Comparison of ENCODE assay signal across 11 cellular contexts in the genomic region with DNA sequence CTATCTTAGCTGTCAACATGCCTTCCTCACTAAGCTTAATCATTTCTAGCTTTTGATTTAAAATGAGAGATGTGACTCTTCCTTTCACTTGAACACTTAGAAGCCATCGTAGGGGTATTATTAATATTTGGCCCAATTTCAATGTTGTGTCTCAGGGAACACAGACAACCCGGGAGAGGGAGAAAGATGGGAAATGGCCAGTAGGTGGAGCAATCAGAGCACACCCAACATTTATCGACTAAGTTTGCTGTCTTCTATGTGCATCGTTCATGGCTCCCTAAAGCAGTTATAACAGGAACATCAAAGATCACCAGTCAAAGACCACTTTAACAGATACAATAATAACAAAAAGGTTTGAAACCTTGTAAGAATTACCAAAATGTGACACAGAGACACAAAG.
A peak's percentile ranks its signal among the peaks of the same experiment; 100 is the strongest.
DNase-seq lines count a peak whose midpoint lies in the region; ATAC-seq and TF ChIP-seq lines count a peak whose summit lies in the region.
"Had no signal": no experiment of that assay in that cellular context is flagged by ENCODE, and none has a peak within 500 bp of the region (broad histone marks: within the 10 kb centered on the region; RNA-seq: fewer than 3 reads in every experiment).

No MANE protein-coding gene starts in this region.

- H4K20me1 ChIP-seq in DND-41 (ENCODE audit: insufficient read depth, low read length), result no peaks in the 10 kb centered on the region

- H3K4me3 Mint-ChIP-seq in activated CD8-positive, alpha-beta memory T cell treated with anti-CD3 and anti-CD28 coated beads, Interleukin-2, amount 10 ng/mL, durations not matched to agents 7 days and 5 days, result no peak overlapping the region
- H3K4me3 Mint-ChIP-seq: T-cell had no signal

- H3K4me3 ChIP-seq in DND-41 (ENCODE audit: low read depth in 1 of 2, low read length in 2 of 2) (no peak overlapping the region), HL-60 (replicated peaks; ENCODE audit: insufficient read depth, low read length) (no peak overlapping the region), body of pancreas (no peak overlapping the region), right lobe of liver (no peak overlapping the region)
- H3K4me3 ChIP-seq: pancreas had no signal

- H3K4me1 ChIP-seq in DND-41 (ENCODE audit: insufficient read depth, low read length), result no peaks in the 10 kb centered on the region
- H3K4me1 ChIP-seq in body of pancreas, result no peaks in the 10 kb centered on the region
- H3K4me1 ChIP-seq in right lobe of liver, result no peaks in the 10 kb centered on the region
- H3K4me1 ChIP-seq: pancreas had no signal

- no peaks in the 10 kb centered on the region for H3K27me3 ChIP-seq in DND-41 (ENCODE audit: insufficient read depth, low read length, poor library complexity)
- H3K27me3 ChIP-seq in HL-60 (ENCODE audit: insufficient read depth, poor library complexity, severe bottlenecking), result no peaks in the 10 kb centered on the region
- no peaks in the 10 kb centered on the region for H3K27me3 ChIP-seq in body of pancreas
- H3K27me3 ChIP-seq in right lobe of liver, result no peaks in the 10 kb centered on the region
- H3K27me3 ChIP-seq: pancreas had no signal

- in situ Hi-C loops in ACHN (cut with HindIII; ENCODE audit: low pct_ligation_motif_present, low pct_unique_long_range_greater_than_20kb, low sequenced_read_pairs) (no loop called here), GM13976 (cut with MboI; ENCODE audit: low sequenced_read_pairs, unreplicated experiment) (no loop called here)

- H3K36me3 Mint-ChIP-seq in activated CD8-positive, alpha-beta memory T cell treated with anti-CD3 and anti-CD28 coated beads, Interleukin-2, amount 10 ng/mL, durations not matched to agents 7 days and 5 days, result peaks cover 22% of the 10 kb centered on the region

- H3K36me3 ChIP-seq in DND-41 (ENCODE audit: insufficient read depth, low read length), result peaks cover 46% of the 10 kb centered on the region
- H3K36me3 ChIP-seq in body of pancreas (replicated peaks in 1 of 2; ENCODE audit: insufficient read depth in 1 of 2, low read depth in 2 of 2), result no peaks in the 10 kb centered on the region
- no peaks in the 10 kb centered on the region for H3K36me3 ChIP-seq in right lobe of liver
- H3K36me3 ChIP-seq: pancreas had no signal

- no peaks in the 10 kb centered on the region for H3K27me3 Mint-ChIP-seq in activated CD8-positive, alpha-beta memory T cell treated with anti-CD3 and anti-CD28 coated beads, Interleukin-2, amount 10 ng/mL, durations not matched to agents 7 days and 5 days
- H3K27me3 Mint-ChIP-seq: T-cell had no signal

- DNase-seq in DND-41 (no peak), HL-60 (ENCODE audit: low read depth in 1 of 2, low spot score in 1 of 2) (peak in 1 of 2 experiments; percentile 5), body of pancreas (peak in 1 of 4 donors; percentile 9), right lobe of liver (no peak), ACHN (no peak), GM13976 (ENCODE audit: low spot score) (no peak)
- no peak for DNase-seq in activated CD8-positive, alpha-beta memory T cell treated with anti-CD3 and anti-CD28 coated beads, Interleukin-2, amount 10 ng/mL, durations not matched to agents 7 days and 5 days
- DNase-seq: NCI-H446 treated with DMSO at 0.1 percent for 48 hours; pancreas; stimulated activated CD4-positive, alpha-beta T cell treated with anti-CD3 and anti-CD28 coated beads, Interleukin-2, amount 100 ng/mL, for 24 hours; T-cell had no signal

- intact Hi-C loops in body of pancreas (cut with DNase I) (no loop called here), right lobe of liver (cut with DNase I) (no loop called here)

- CTCF ChIA-PET in activated CD8-positive, alpha-beta memory T cell treated with anti-CD3 and anti-CD28 coated beads, Interleukin-2, amount 10 ng/mL, durations not matched to agents 7 days and 5 days (lab: Charles Lee), result interaction anchor here (1.0 kb wide), 1 partner anchor 14 kb away, joined by 3 read pairs; no protein-coding TSS in a partner anchor

- H3K9me3 ChIP-seq in DND-41 (ENCODE audit: insufficient read depth, low read length, severe bottlenecking) (no peaks in the 10 kb centered on the region), body of pancreas (no peaks in the 10 kb centered on the region), right lobe of liver (no peaks in the 10 kb centered on the region)
- H3K9me3 ChIP-seq: pancreas had no signal

- H3K79me2 ChIP-seq in DND-41 (ENCODE audit: insufficient read depth, low read length), result peaks cover 6% of the 10 kb centered on the region

- no peak overlapping the region for H3K4me2 ChIP-seq in DND-41 (ENCODE audit: insufficient read depth, low read length)

- H3K27ac Mint-ChIP-seq in activated CD8-positive, alpha-beta memory T cell treated with anti-CD3 and anti-CD28 coated beads, Interleukin-2, amount 10 ng/mL, durations not matched to agents 7 days and 5 days, result no peak overlapping the region
- H3K27ac Mint-ChIP-seq: T-cell had no signal

- H3K4me1 Mint-ChIP-seq in activated CD8-positive, alpha-beta memory T cell treated with anti-CD3 and anti-CD28 coated beads, Interleukin-2, amount 10 ng/mL, durations not matched to agents 7 days and 5 days, result peaks cover 2% of the 10 kb centered on the region

- no peaks in the 10 kb centered on the region for H3K9me3 Mint-ChIP-seq in activated CD8-positive, alpha-beta memory T cell treated with anti-CD3 and anti-CD28 coated beads, Interleukin-2, amount 10 ng/mL, durations not matched to agents 7 days and 5 days (ENCODE audit: low read depth)
- H3K9me3 Mint-ChIP-seq: T-cell had no signal

- TF ChIP-seq POLR2A in body of pancreas (IDR thresholded peaks at IDR 0.05) (no peak), right lobe of liver (IDR thresholded peaks at IDR 0.05) (no peak)

- peak; percentile 43 for TF ChIP-seq CTCF in DND-41 (IDR thresholded peaks at IDR 0.05; ENCODE audit: borderline replicate concordance, extremely low read depth, low read length, poor library complexity, severe bottlenecking)
- peak; percentile 8 for TF ChIP-seq CTCF in HL-60 (IDR thresholded peaks at IDR 0.05; ENCODE audit: insufficient read depth, low read length)
- TF ChIP-seq CTCF in body of pancreas (IDR thresholded peaks at IDR 0.05), result peak in 5 of 7 experiments; percentile 13 to 25 (median 19)
- peak in 3 of 4 donors; percentile 26 to 39 (median 37) for TF ChIP-seq CTCF in right lobe of liver (IDR thresholded peaks at IDR 0.05)
- TF ChIP-seq CTCF in GM13976 (IDR thresholded peaks at IDR 0.05; ENCODE audit: borderline replicate concordance, control extremely low read depth, extremely low read depth, insufficient read depth, missing control alignments), result no peak

- H3K27ac ChIP-seq in DND-41 (ENCODE audit: low read length), result no peak overlapping the region
- no peak overlapping the region for H3K27ac ChIP-seq in HL-60 (replicated peaks)
- H3K27ac ChIP-seq in body of pancreas, result no peak overlapping the region
- no peak overlapping the region for H3K27ac ChIP-seq in right lobe of liver
- H3K27ac ChIP-seq: pancreas had no signal

- 39 to 43% methylated on average over 4 of the region's 4 CpGs for WGBS in body of pancreas, 2 donors
- 47% methylated on average over 4 of the region's 4 CpGs for WGBS in right lobe of liver (ENCODE audit: insufficient coverage, low coverage, low lambda C conversion rate, missing lambda C conversion rate)

- H2AFZ ChIP-seq in DND-41 (ENCODE audit: low read depth, low read length), result no peak overlapping the region

- ATAC-seq in DND-41 (ENCODE audit: insufficient read depth, low read depth) (no peak), body of pancreas (no peak), right lobe of liver (peak in 2 of 4 donors; percentile 58 to 61)
- no peak for ATAC-seq in activated CD8-positive, alpha-beta memory T cell treated with anti-CD3 and anti-CD28 coated beads, Interleukin-2, amount 10 ng/mL, durations not matched to agents 7 days and 5 days
- ATAC-seq: T-cell had no signal

- H3K9ac ChIP-seq in DND-41 (ENCODE audit: low read depth, low read length), result no peak overlapping the region
